Comparison of ENCODE assay signal across 8 cellular contexts in genomic region chr19:10566658-10567410, GRCh38. TPM values are rescaled to one million over a fixed set of nuclear protein-coding genes. Genes with fewer than 3 reads are reported as not detected.
A peak's percentile ranks its signal among the peaks of the same experiment; 100 is the strongest.
DNase-seq lines count a peak whose midpoint lies in the region; ATAC-seq, FAIRE-seq and TF ChIP-seq lines count a peak whose summit lies in the region.

No MANE protein-coding gene starts in this region.

- H3T11ph ChIP-seq in H9 (ENCODE audit: low read length) = no peak overlapping the region

- H3K27ac Mint-ChIP-seq in H9 = peak overlapping the region in 1 of 3 experiments; percentile 39; a peak in 1 of 7 replicates

- H3K56ac ChIP-seq in H9 (ENCODE audit: insufficient read length, low read depth, low read length) = no peak overlapping the region
- H3K56ac ChIP-seq in H1 (replicated peaks; ENCODE audit: insufficient read length, low read depth, low read length) = no peak overlapping the region

- no peaks in the 10 kb centered on the region for H3K79me2 ChIP-seq in H9 (ENCODE audit: insufficient read depth, low read length)
- H3K79me2 ChIP-seq in H1 (ENCODE audit: control insufficient read depth in 1 of 2, insufficient read depth in 2 of 2, low read length in 2 of 2) = peaks cover 0 to 10% of the 10 kb centered on the region in 2 experiments; a peak in 2 of 4 replicates

- FAIRE-seq in H1 (lab: Jason Lieb, UNC) = no peak

- TF ChIP-seq POLR2A in H1 (IDR thresholded peaks at IDR 0.05; ENCODE audit: control extremely low read depth in 1 of 2, low read depth in 2 of 2, low read length in 2 of 2) = no peak

- H4K91ac ChIP-seq in H9 (ENCODE audit: insufficient read length, low read depth, low read length) (no peak overlapping the region), H1 (replicated peaks; ENCODE audit: insufficient read length, low read length) (no peak overlapping the region)

- no peak overlapping the region for H3K4ac ChIP-seq in H9 (ENCODE audit: low read depth, low read length)
- no peak overlapping the region for H3K4ac ChIP-seq in H1 (replicated peaks; ENCODE audit: insufficient read length, low read depth, low read length)

- H2BK5ac ChIP-seq in H9 (ENCODE audit: insufficient read length, low read length) = no peak overlapping the region
- no peak overlapping the region for H2BK5ac ChIP-seq in H1 (ENCODE audit: low read depth, low read length)

- H4K5ac ChIP-seq in H9 (ENCODE audit: insufficient read length, low read depth, low read length) (no peak overlapping the region), H1 (ENCODE audit: insufficient read length, low read depth, low read length) (no peak overlapping the region)

- H2BK120ac ChIP-seq in H9 (ENCODE audit: low read depth, low read length, poor library complexity, severe bottlenecking) (no peak overlapping the region), H1 (replicated peaks; ENCODE audit: low read depth, low read length) (no peak overlapping the region)

- H3K9ac ChIP-seq in H9 (ENCODE audit: extremely low read depth, insufficient read length, low read length) (no peak overlapping the region), H1 (replicated peaks in 1 of 4; ENCODE audit: extremely low read depth in 1 of 4, low read depth in 3 of 4, low read length in 3 of 4) (no peak overlapping the region)

- H3K4me1 ChIP-seq in H9 (ENCODE audit: insufficient read depth, low read length) (no peaks in the 10 kb centered on the region), H1 (replicated peaks in 1 of 4; ENCODE audit: control insufficient read depth in 3 of 4, insufficient read depth in 4 of 4, low read length in 3 of 4) (peaks cover 0 to 19% (median 9%) of the 10 kb centered on the region in 4 experiments; a peak in 6 of 7 replicates), psoas muscle (peaks cover 33% of the 10 kb centered on the region)

- peaks cover 10 to 13% (median 10%) of the 10 kb centered on the region in 3 experiments; a peak in 6 of 7 replicates for H3K36me3 Mint-ChIP-seq in H9 (ENCODE audit: insufficient read depth in 1 of 3, low read depth in 3 of 3)

- WGBS in H9 (ENCODE audit: extremely low coverage, insufficient read length, low lambda C conversion rate) = no CpG with 5 or more reads among the region's 19 CpGs
- 86% methylated on average over 19 of the region's 19 CpGs; no CpG with 5 or more reads in 1 of the 2 experiments for WGBS in H1 (ENCODE audit: extremely low coverage in 1 of 2, insufficient coverage in 1 of 2, insufficient read length in 1 of 2, insufficient replicate concordance in 2 of 2, low coverage in 1 of 2, low lambda C conversion rate in 2 of 2, missing lambda C conversion rate in 1 of 2), 2 experiments
- WGBS in psoas muscle, 3 donors = 55 to 60% (median 58%) methylated on average over 19 of the region's 19 CpGs

- H3K14ac ChIP-seq in H9 (ENCODE audit: insufficient read depth, low read length) (no peak overlapping the region), H1 (ENCODE audit: insufficient read length) (no peak overlapping the region)

- H3K23me2 ChIP-seq in H9 (ENCODE audit: insufficient read length, low read depth, low read length, poor library complexity, severe bottlenecking) (peaks cover 10% of the 10 kb centered on the region), H1 (ENCODE audit: low read depth, low read length) (peaks cover 18% of the 10 kb centered on the region)

- H3K4me3 ChIP-seq in AG09309 (ENCODE audit: control insufficient read depth, low read depth, low read length) (peak overlapping the region; percentile 99), WERI-Rb-1 (ENCODE audit: low read depth, low read length) (no peak overlapping the region), H1 (ENCODE audit: extremely low read depth in 1 of 4, insufficient read depth in 2 of 4, low read depth in 3 of 4, low read length in 4 of 4) (peak overlapping the region in 1 of 4 experiments; percentile 82; a peak in 1 of 8 replicates), psoas muscle (peak overlapping the region; percentile 92)

- H3K18ac ChIP-seq in H9 (ENCODE audit: insufficient read length, low read depth, low read length) (no peak overlapping the region), H1 (ENCODE audit: extremely low read depth, low read length) (no peak overlapping the region)

- intact Hi-C loops in psoas muscle (cut with DNase I) = loop anchor here in 1 of 2 donors (5.0 kb wide), 2 partner anchors 65 to 165 kb away; partner anchors contain the start of genes CDC37 and KEAP1

- H3K36me3 ChIP-seq in WERI-Rb-1 = peaks cover 42% of the 10 kb centered on the region
- peaks cover 0 to 12% (median 2%) of the 10 kb centered on the region in 4 experiments; a peak in 3 of 8 replicates for H3K36me3 ChIP-seq in H1 (ENCODE audit: control insufficient read depth in 2 of 4, insufficient read depth in 4 of 4, low read length in 3 of 4)
- H3K36me3 ChIP-seq in psoas muscle (ENCODE audit: insufficient read depth in 1 of 2, low read depth in 1 of 2) = peaks cover 0 to 13% of the 10 kb centered on the region in 2 donors

- H3K27me3 ChIP-seq in H9 (ENCODE audit: insufficient read depth, low read length) = no peaks in the 10 kb centered on the region
- H3K27me3 ChIP-seq in WERI-Rb-1 (ENCODE audit: insufficient read depth, low read depth, severe bottlenecking) = no peaks in the 10 kb centered on the region
- peaks cover 0 to 10% (median 7%) of the 10 kb centered on the region in 4 experiments; a peak in 4 of 7 replicates for H3K27me3 ChIP-seq in H1 (replicated peaks in 1 of 4; ENCODE audit: control insufficient read depth in 3 of 4, extremely low read depth in 1 of 4, insufficient read depth in 3 of 4, low read length in 3 of 4)
- H3K27me3 ChIP-seq in psoas muscle (ENCODE audit: insufficient read depth in 3 of 3, low read length in 2 of 3) = no peaks in the 10 kb centered on the region

- H3K9me3 ChIP-seq in H9 (ENCODE audit: control insufficient read depth, low read depth, low read length) (no peaks in the 10 kb centered on the region), WERI-Rb-1 (ENCODE audit: severe bottlenecking) (no peaks in the 10 kb centered on the region), H1 (ENCODE audit: insufficient read depth in 2 of 2, low read depth in 1 of 2, low read length in 1 of 2) (no peaks in the 10 kb centered on the region), psoas muscle (no peaks in the 10 kb centered on the region)

- no peak for TF ChIP-seq CTCF in AG09309 (IDR thresholded peaks at IDR 0.05; ENCODE audit: control insufficient read depth, insufficient read depth, low read depth, low read length, missing control alignments)
- no peak for TF ChIP-seq CTCF in H9 (conservative IDR thresholded peaks at IDR 0.05)
- TF ChIP-seq CTCF in WERI-Rb-1 (IDR thresholded peaks at IDR 0.05; ENCODE audit: low read depth, low read length) = no peak
- TF ChIP-seq CTCF in H1 (IDR thresholded peaks at IDR 0.05; ENCODE audit: control extremely low read depth in 1 of 3, insufficient read depth in 1 of 3, low read depth in 1 of 3, low read length in 3 of 3) = no peak
- TF ChIP-seq CTCF in psoas muscle (IDR thresholded peaks at IDR 0.05) = no peak

- H3K79me1 ChIP-seq in H9 (ENCODE audit: insufficient read depth, low read depth, low read length, poor library complexity, severe bottlenecking) (no peaks in the 10 kb centered on the region), H1 (ENCODE audit: low read depth, low read length) (peaks cover 4% of the 10 kb centered on the region; the same call in 1 of the 2 replicates)

- H2BK12ac ChIP-seq in H9 (ENCODE audit: insufficient read length, low read depth, low read length) (no peak overlapping the region), H1 (ENCODE audit: low read depth, low read length) (0 out of 2 replicates have a peak overlapping the region, but pooled peaks have one; percentile 6)

- DNase-seq in AG09309 (ENCODE audit: low read depth) = no peak
- no peak for DNase-seq in H9
- DNase-seq in WERI-Rb-1 = no peak
- DNase-seq in H1 (ENCODE audit: low read depth in 1 of 2, low spot score in 2 of 2) = no peak
- peak in 1 of 2 donors; percentile 63 for DNase-seq in psoas muscle

- no peak overlapping the region for H2BK15ac ChIP-seq in H9 (ENCODE audit: low read depth, low read length)
- H2BK15ac ChIP-seq in H1 (ENCODE audit: low read length) = peak overlapping the region; percentile 40; the same call in 1 of the 2 replicates

- H4K8ac ChIP-seq in H9 (replicated peaks; ENCODE audit: insufficient read length, low read depth, low read length) = no peak overlapping the region
- no peak overlapping the region for H4K8ac ChIP-seq in H1 (ENCODE audit: extremely low read depth, insufficient read depth, low read length)

- H3K4me1 Mint-ChIP-seq in H9 = peaks cover 31 to 33% of the 10 kb centered on the region in 2 experiments

- H3K27ac ChIP-seq in H9 (ENCODE audit: insufficient read length, low read depth, low read length) (no peak overlapping the region), WERI-Rb-1 (peak overlapping the region; percentile 50), H1 (ENCODE audit: low read depth, low read length) (no peak overlapping the region), psoas muscle (peak overlapping the region; percentile 82)

- H3K9me3 Mint-ChIP-seq in H9 = no peaks in the 10 kb centered on the region

- POLR2A ChIA-PET in H1 (lab: Charles Lee; ENCODE audit: partially characterized antibody) = interaction anchor here (0.6 to 3.0 kb wide), 14 partner anchors 10 to 135 kb away, joined by 3 to 14 read pairs (median 4); partner anchors contain the start of gene QTRT1

- no peak for TF ChIP-seq EP300 in H1 (IDR thresholded peaks at IDR 0.05; ENCODE audit: borderline replicate concordance in 1 of 2, low read depth in 2 of 2, low read length in 2 of 2)

- H2AFZ ChIP-seq in H9 (ENCODE audit: low read length) (no peak overlapping the region), H1 (ENCODE audit: low read length) (no peak overlapping the region)

- H4K20me1 ChIP-seq in H9 (ENCODE audit: control insufficient read depth, insufficient read depth, insufficient read length) (no peaks in the 10 kb centered on the region), H1 (replicated peaks in 1 of 2; ENCODE audit: control insufficient read depth in 1 of 2, insufficient read depth in 2 of 2, low read length in 2 of 2) (peaks cover 0 to 4% of the 10 kb centered on the region in 2 experiments)

- H2BK20ac ChIP-seq in H9 (ENCODE audit: low read depth, low read length, poor library complexity, severe bottlenecking) (no peak overlapping the region), H1 (ENCODE audit: low read length) (no peak overlapping the region)

- H2AK5ac ChIP-seq in H9 (ENCODE audit: insufficient read length, low read length) (no peak overlapping the region), H1 (ENCODE audit: low read depth, low read length) (peak overlapping the region; percentile 26; the same call in 1 of the 2 replicates)

- CTCF ChIA-PET in H1 (lab: Charles Lee; ENCODE audit: partially characterized antibody) = interaction anchor here (0.7 to 2.5 kb wide), 10 partner anchors 8 to 137 kb away, joined by 3 to 11 read pairs (median 4); no protein-coding TSS in a partner anchor

- peaks cover 16% of the 10 kb centered on the region for H3K27me3 Mint-ChIP-seq in H9 (ENCODE audit: low read depth)

- H3K23ac ChIP-seq in H9 (ENCODE audit: insufficient read length, low read depth, low read length) = no peak overlapping the region
- H3K23ac ChIP-seq in H1 (ENCODE audit: insufficient read length) = no peak overlapping the region

- no peak for ATAC-seq in psoas muscle
- no peak for ATAC-seq in HG02763 (IDR thresholded peaks at IDR 0.05; ENCODE audit: unreplicated experiment)
- no peak for ATAC-seq in HG03460 (IDR thresholded peaks at IDR 0.05; ENCODE audit: unreplicated experiment)
- ATAC-seq in GM18868 (IDR thresholded peaks at IDR 0.05; ENCODE audit: unreplicated experiment) = no peak

- peak overlapping the region; percentile 97 to 99 for H3K4me3 Mint-ChIP-seq in H9

- TF ChIP-seq RAD21 in H1 (IDR thresholded peaks at IDR 0.05 in 1 of 2, conservative IDR thresholded peaks at IDR 0.05 in 1 of 2; ENCODE audit: low read depth in 2 of 2, low read length in 2 of 2) = no peak

- no peak overlapping the region for H3K4me2 ChIP-seq in H9 (ENCODE audit: insufficient read depth, insufficient read length, low read length)
- peak overlapping the region in 1 of 2 experiments; percentile 80; a peak in 1 of 4 replicates for H3K4me2 ChIP-seq in H1 (ENCODE audit: insufficient read depth in 1 of 2, low read depth in 2 of 2, low read length in 2 of 2)

RNA-seq across cellular contexts. Expression of gene KRI1, which starts 1.0 kb away (rescaled TPM):
- total RNA-seq in H9 (2021) (57.4 and 63.8 TPM in 2 replicates), psoas muscle (10 to 100 TPM; 17.3 to 20.6 (median 20.3) TPM)
- 45.2 and 50.1 TPM in 2 replicates for total RNA-seq in H1 (2021; fragmentation: NEBNext Ultra II Directional; extraction: Animal tissue kit (Norgen Biotek cat#: 25700))
- polyA plus RNA-seq in H1 (2011; rRNA removed) (14.2 and 19.4 TPM in 2 replicates), psoas muscle (10 to 100 TPM; 14.8 to 21.6 (median 20.1) TPM)
- 33.2 TPM for polyA plus RNA-seq in H1 (2011; cell fraction: cytosol; rRNA removed)
- polyA plus RNA-seq in H1 (2011; cell fraction: nucleus; rRNA removed) = 150 TPM
- 44.9 to 63.2 TPM (median 53.9 TPM) in 4 replicates for polyA plus RNA-seq in H1 (2012, experiment 1 of 2)
- 23.4 TPM for polyA plus RNA-seq in H1 (2012, experiment 2 of 2)
- polyA plus RNA-seq in H1 (2013, experiment 1 of 2) = 28.4 TPM
- 25.8 TPM for polyA plus RNA-seq in H1 (2013, experiment 2 of 2)
- 7.6 and 14.2 TPM in 2 replicates for polyA minus RNA-seq in H1 (2011; rRNA and poly(A)+ RNA removed)
- polyA minus RNA-seq in H1 (2011; cell fraction: cytosol; rRNA and poly(A)+ RNA removed) = 31.2 TPM
- polyA minus RNA-seq in H1 (2011; cell fraction: nucleus; rRNA and poly(A)+ RNA removed) = 36.1 TPM

RNA-seq across cellular contexts. Expression of gene CDKN2D, which starts 1.9 kb away (rescaled TPM):
- 2.8 and 3.7 TPM in 2 replicates for total RNA-seq in H9 (2021)
- 2.6 and 3.0 TPM in 2 replicates for total RNA-seq in H1 (2021; fragmentation: NEBNext Ultra II Directional; extraction: Animal tissue kit (Norgen Biotek cat#: 25700))
- polyA plus RNA-seq in H1 (2011; rRNA removed) = 4.0 and 4.2 TPM in 2 replicates
- polyA plus RNA-seq in H1 (2011; cell fraction: cytosol; rRNA removed) = 4.6 TPM
- polyA plus RNA-seq in H1 (2011; cell fraction: nucleus; rRNA removed) = 2.4 TPM
- 2.8 to 4.1 TPM (median 2.9 TPM) in 4 replicates for polyA plus RNA-seq in H1 (2012, experiment 1 of 2)
- polyA plus RNA-seq in H1 (2012, experiment 2 of 2) = 2.1 TPM
- 1.4 TPM for polyA plus RNA-seq in H1 (2013, experiment 1 of 2)
- polyA plus RNA-seq in H1 (2013, experiment 2 of 2) = 1.3 TPM
- 0.91 and 0.93 TPM in 2 replicates for polyA minus RNA-seq in H1 (2011; rRNA and poly(A)+ RNA removed)
- 1.8 TPM for polyA minus RNA-seq in H1 (2011; cell fraction: cytosol; rRNA and poly(A)+ RNA removed)
- polyA minus RNA-seq in H1 (2011; cell fraction: nucleus; rRNA and poly(A)+ RNA removed) = 1.1 TPM
- total RNA-seq in psoas muscle = 10 to 100 TPM in 3 of 4 donors, 1 to 10 TPM in 1; 6.1 to 13.1 (median 11.8) TPM
- 10 to 100 TPM; 18.0 to 29.2 (median 22.7) TPM for polyA plus RNA-seq in psoas muscle

RNA-seq across cellular contexts. Expression of gene AP1M2, which starts 20.3 kb away (rescaled TPM):
- total RNA-seq in H9 (2021) (146 and 150 TPM in 2 replicates), psoas muscle (not detected)
- 140 and 141 TPM in 2 replicates for total RNA-seq in H1 (2021; fragmentation: NEBNext Ultra II Directional; extraction: Animal tissue kit (Norgen Biotek cat#: 25700))
- polyA plus RNA-seq in H1 (2011; rRNA removed) (161 and 205 TPM in 2 replicates), psoas muscle (under 1 TPM in 1 of 3 donors, not detected in 2; 0.13 TPM)
- 177 TPM for polyA plus RNA-seq in H1 (2011; cell fraction: cytosol; rRNA removed)
- polyA plus RNA-seq in H1 (2011; cell fraction: nucleus; rRNA removed) = 187 TPM
- 84.6 to 161 TPM (median 155 TPM) in 4 replicates for polyA plus RNA-seq in H1 (2012, experiment 1 of 2)
- polyA plus RNA-seq in H1 (2012, experiment 2 of 2) = 267 TPM
- 62.8 TPM for polyA plus RNA-seq in H1 (2013, experiment 1 of 2)
- polyA plus RNA-seq in H1 (2013, experiment 2 of 2) = 59.0 TPM
- 247 and 253 TPM in 2 replicates for polyA minus RNA-seq in H1 (2011; rRNA and poly(A)+ RNA removed)
- 115 TPM for polyA minus RNA-seq in H1 (2011; cell fraction: cytosol; rRNA and poly(A)+ RNA removed)
- 78.3 TPM for polyA minus RNA-seq in H1 (2011; cell fraction: nucleus; rRNA and poly(A)+ RNA removed)

RNA-seq across cellular contexts. Expression of gene ATG4D, which starts 23.1 kb away (rescaled TPM):
- total RNA-seq in H9 (2021) (55.2 and 55.8 TPM in 2 replicates), psoas muscle (10 to 100 TPM; 42.5 to 71.8 (median 60.8) TPM)
- 43.7 and 51.4 TPM in 2 replicates for total RNA-seq in H1 (2021; fragmentation: NEBNext Ultra II Directional; extraction: Animal tissue kit (Norgen Biotek cat#: 25700))
- polyA plus RNA-seq in H1 (2011; rRNA removed) (39.6 and 68.7 TPM in 2 replicates), psoas muscle (10 to 100 TPM; 49.3 to 95.7 (median 72.8) TPM)
- 38.0 TPM for polyA plus RNA-seq in H1 (2011; cell fraction: cytosol; rRNA removed)
- polyA plus RNA-seq in H1 (2011; cell fraction: nucleus; rRNA removed) = 60.1 TPM
- 43.5 to 57.9 TPM (median 44.9 TPM) in 4 replicates for polyA plus RNA-seq in H1 (2012, experiment 1 of 2)
- polyA plus RNA-seq in H1 (2012, experiment 2 of 2) = 64.1 TPM
- polyA plus RNA-seq in H1 (2013, experiment 1 of 2) = 33.0 TPM
- 29.6 TPM for polyA plus RNA-seq in H1 (2013, experiment 2 of 2)
- 19.1 and 31.9 TPM in 2 replicates for polyA minus RNA-seq in H1 (2011; rRNA and poly(A)+ RNA removed)
- polyA minus RNA-seq in H1 (2011; cell fraction: cytosol; rRNA and poly(A)+ RNA removed) = 38.1 TPM
- polyA minus RNA-seq in H1 (2011; cell fraction: nucleus; rRNA and poly(A)+ RNA removed) = 26.4 TPM

RNA-seq across cellular contexts. Expression of gene S1PR5, which starts 49.6 kb away (rescaled TPM):
- total RNA-seq in H9 (2021) = 7.1 and 8.1 TPM in 2 replicates
- 8.6 and 8.7 TPM in 2 replicates for total RNA-seq in H1 (2021; fragmentation: NEBNext Ultra II Directional; extraction: Animal tissue kit (Norgen Biotek cat#: 25700))
- polyA plus RNA-seq in H1 (2011; rRNA removed) = 2.4 and 3.6 TPM in 2 replicates
- polyA plus RNA-seq in H1 (2011; cell fraction: cytosol; rRNA removed) = 2.7 TPM
- polyA plus RNA-seq in H1 (2011; cell fraction: nucleus; rRNA removed) = 2.3 TPM
- polyA plus RNA-seq in H1 (2012, experiment 1 of 2) = 2.7 to 3.3 TPM (median 2.9 TPM) in 4 replicates
- polyA plus RNA-seq in H1 (2012, experiment 2 of 2) = 2.2 TPM
- 14.0 TPM for polyA plus RNA-seq in H1 (2013, experiment 1 of 2)
- polyA plus RNA-seq in H1 (2013, experiment 2 of 2) = 16.1 TPM
- polyA minus RNA-seq in H1 (2011; rRNA and poly(A)+ RNA removed) = 0.46 and 0.63 TPM in 2 replicates
- polyA minus RNA-seq in H1 (2011; cell fraction: cytosol; rRNA and poly(A)+ RNA removed) = 1.8 TPM
- polyA minus RNA-seq in H1 (2011; cell fraction: nucleus; rRNA and poly(A)+ RNA removed) = 2.0 TPM
- total RNA-seq in psoas muscle = under 1 TPM; 0.15 to 0.30 (median 0.17) TPM
- under 1 TPM; 0.07 to 0.12 (median 0.08) TPM for polyA plus RNA-seq in psoas muscle

Comparison
In these comparisons a context has a peak if more than half of its experiments do, and no peak if none do; other contexts are left out.
1. H3K27ac ChIP-seq: peak in WERI-Rb-1 (single experiment) and psoas muscle (single experiment); none in H9 (single experiment) and H1 (single experiment).
2. RNA of gene AP1M2, which starts 20.3 kb away (total RNA-seq): 146 to 150 TPM in H9 and 140 to 141 TPM in H1; not detected in psoas muscle; every median in the first group is over 100 times any median in the second.